In genomic region chr4:184409911-184410692, GRCh38 we compare ENCODE assay signal across 10 cellular contexts.
A peak's percentile ranks its signal among the peaks of the same experiment; 100 is the strongest.
DNase-seq lines count a peak whose midpoint lies in the region; ATAC-seq and TF ChIP-seq lines count a peak whose summit lies in the region.
"Had no signal": no experiment of that assay in that cellular context is flagged by ENCODE, and none has a peak within 500 bp of the region (broad histone marks: within the 10 kb centered on the region; RNA-seq: fewer than 3 reads in every experiment).

No MANE protein-coding gene starts in this region.

- peaks cover 9% of the 10 kb centered on the region for H3K36me3 ChIP-seq in BE2C
- H3K36me3 ChIP-seq: HAP-1 had no signal

- H3K36me3 Mint-ChIP-seq in activated CD4-positive, alpha-beta memory T cell treated with anti-CD3 and anti-CD28 coated beads, Interleukin-2, amount 10 ng/mL, durations not matched to agents 7 days and 5 days (ENCODE audit: low read depth), result peaks cover 85% of the 10 kb centered on the region
- H3K36me3 Mint-ChIP-seq in memory B cell, result peaks cover 47% of the 10 kb centered on the region

- in situ Hi-C loops in ACHN (cut with HindIII; ENCODE audit: low pct_ligation_motif_present, low pct_unique_long_range_greater_than_20kb, low sequenced_read_pairs), result no loop called here

- H3K4me1 Mint-ChIP-seq in activated CD4-positive, alpha-beta memory T cell treated with anti-CD3 and anti-CD28 coated beads, Interleukin-2, amount 10 ng/mL, durations not matched to agents 7 days and 5 days, result peaks cover 78% of the 10 kb centered on the region
- H3K4me1 Mint-ChIP-seq in memory B cell, result peaks cover 27% of the 10 kb centered on the region

- H3K4me3 ChIP-seq in BE2C (ENCODE audit: low read depth, low read length), result no peak overlapping the region
- H3K4me3 ChIP-seq: HAP-1 had no signal

- TF ChIP-seq CTCF in GM10248 (IDR thresholded peaks at IDR 0.05; ENCODE audit: control extremely low read depth, extremely low read depth, low read depth, missing control alignments) (no peak), BE2C (IDR thresholded peaks at IDR 0.05; ENCODE audit: low read depth, low read length) (no peak)

- H3K9me3 ChIP-seq in BE2C, result no peaks in the 10 kb centered on the region
- H3K9me3 ChIP-seq: HAP-1 had no signal

- no peaks in the 10 kb centered on the region for H3K4me1 ChIP-seq in BE2C
- H3K4me1 ChIP-seq: HAP-1 had no signal

- POLR2A ChIA-PET in GM10248 (lab: Yijun Ruan, JAX), result interaction anchor here (0.7 kb wide), 1 partner anchor 49 kb away, joined by 3 read pairs; no protein-coding TSS in a partner anchor
- POLR2A ChIA-PET in activated CD4-positive, alpha-beta memory T cell treated with anti-CD3 and anti-CD28 coated beads, Interleukin-2, amount 10 ng/mL, durations not matched to agents 7 days and 5 days (lab: Charles Lee), result interaction anchor here (0.7 to 1.7 kb wide), 7 partner anchors 10 to 324 kb away, joined by 3 to 5 read pairs (median 3); partner anchors contain the start of genes CENPU and IRF2

- H3K27me3 Mint-ChIP-seq in activated CD4-positive, alpha-beta memory T cell treated with anti-CD3 and anti-CD28 coated beads, Interleukin-2, amount 10 ng/mL, durations not matched to agents 7 days and 5 days, result no peaks in the 10 kb centered on the region
- no peaks in the 10 kb centered on the region for H3K27me3 Mint-ChIP-seq in memory B cell

- H3K9me3 Mint-ChIP-seq in activated CD4-positive, alpha-beta memory T cell treated with anti-CD3 and anti-CD28 coated beads, Interleukin-2, amount 10 ng/mL, durations not matched to agents 7 days and 5 days, result no peaks in the 10 kb centered on the region
- H3K9me3 Mint-ChIP-seq in memory B cell, result no peaks in the 10 kb centered on the region

- ATAC-seq in HG02610 (IDR thresholded peaks at IDR 0.05; ENCODE audit: unreplicated experiment) (peak; percentile 67), memory B cell (ENCODE audit: low read depth) (peak; percentile 24)

- CTCF ChIA-PET in GM10248 (lab: Yijun Ruan, JAX), result interaction anchor here (1.0 to 2.6 kb wide), 2 partner anchors 10 to 146 kb away, joined by 4 to 11 read pairs; no protein-coding TSS in a partner anchor
- CTCF ChIA-PET in activated CD4-positive, alpha-beta memory T cell treated with anti-CD3 and anti-CD28 coated beads, Interleukin-2, amount 10 ng/mL, durations not matched to agents 7 days and 5 days (lab: Charles Lee), result interaction anchor here (0.6 to 2.7 kb wide), 4 partner anchors 10 to 146 kb away, joined by 3 to 9 read pairs (median 4); no protein-coding TSS in a partner anchor

- H3K27me3 ChIP-seq in BE2C, result no peaks in the 10 kb centered on the region

- H3K27ac Mint-ChIP-seq in activated CD4-positive, alpha-beta memory T cell treated with anti-CD3 and anti-CD28 coated beads, Interleukin-2, amount 10 ng/mL, durations not matched to agents 7 days and 5 days, result peak overlapping the region; percentile 81
- H3K27ac Mint-ChIP-seq in memory B cell, result peak overlapping the region; percentile 38

- DNase-seq in GM10248 (ENCODE audit: extremely low spot score) (peak; percentile 43), memory B cell (ENCODE audit: low spot score in 2 of 2) (no peak), DMS 273 treated with DMSO at 0.1 percent for 48 hours (lab: John Stamatoyannopoulos, UW) (no peak), kidney tubule cell (ENCODE audit: low spot score) (no peak), ACHN (no peak), BE2C (no peak)
- peak; percentile 40 for DNase-seq in activated CD4-positive, alpha-beta memory T cell treated with anti-CD3 and anti-CD28 coated beads, Interleukin-2, amount 10 ng/mL, durations not matched to agents 7 days and 5 days
- DNase-seq: NCI-H1436 treated with DMSO at 0.1 percent for 48 hours had no signal

- peak overlapping the region; percentile 39 for H3K4me3 Mint-ChIP-seq in activated CD4-positive, alpha-beta memory T cell treated with anti-CD3 and anti-CD28 coated beads, Interleukin-2, amount 10 ng/mL, durations not matched to agents 7 days and 5 days
- no peak overlapping the region for H3K4me3 Mint-ChIP-seq in memory B cell

Comparison
In these comparisons a context has a peak if more than half of its experiments do, and no peak if none do; other contexts are left out.
1. DNase-seq: peak in GM10248 (single experiment) and activated CD4-positive, alpha-beta memory T cell treated with anti-CD3 and anti-CD28 coated beads, Interleukin-2, amount 10 ng/mL, durations not matched to agents 7 days and 5 days (single experiment); none in memory B cell (0 of 2), DMS 273 treated with DMSO at 0.1 percent for 48 hours (single experiment), kidney tubule cell (single experiment), ACHN (single experiment) and BE2C (single experiment).